Comparison of ENCODE assay signal across 21 cellular contexts in genomic region chr2:26333286-26333685, GRCh38. TPM values are rescaled to one million over a fixed set of nuclear protein-coding genes. Genes with fewer than 3 reads are reported as not detected.
"Had no signal": no experiment of that assay in that cellular context is flagged by ENCODE, and none has a peak within 500 bp of the region (broad histone marks: within the 10 kb centered on the region; RNA-seq: fewer than 3 reads in every experiment).

No MANE protein-coding gene starts in this region.

- ATAC-seq: activated naive CD8-positive, alpha-beta T cell treated with anti-CD3 and anti-CD28 coated beads, Interleukin-2, amount 50 U/mL, for 24 hours; activated T-helper 17 cell treated with anti-CD3 and anti-CD28 coated beads, Interleukin-2, amount 50 U/mL, for 72 hours; foreskin keratinocyte; left colon; mucosa of descending colon; naive thymus-derived CD4-positive, alpha-beta T cell; right cardiac atrium had no signal

- H3K36me3 ChIP-seq: breast epithelium, suprapubic skin had no signal

- DNase-seq: activated CD4-positive, alpha-beta T cell treated with anti-CD3 and anti-CD28 coated beads for 1 hour; activated CD4-positive, alpha-beta T cell treated with anti-CD3 and anti-CD28 coated beads, Interleukin-2, amount 50 U/mL, for 48 hours; activated naive CD4-positive, alpha-beta T cell treated with anti-CD3 and anti-CD28 coated beads for 36 hours; activated naive CD8-positive, alpha-beta T cell treated with anti-CD3 and anti-CD28 coated beads, Interleukin-2, amount 50 U/mL, for 24 hours; aorta; cerebellar nuclear complex; effector memory CD4-positive, alpha-beta T cell; foreskin keratinocyte; head of caudate nucleus; left colon; mammary epithelial cell; mucosa of descending colon; naive thymus-derived CD4-positive, alpha-beta T cell; right cardiac atrium; trophoblast cell had no signal

- H3K4me3 Mint-ChIP-seq: activated naive CD4-positive, alpha-beta T cell treated with anti-CD3 and anti-CD28 coated beads for 36 hours; activated naive CD8-positive, alpha-beta T cell treated with anti-CD3 and anti-CD28 coated beads, Interleukin-2, amount 50 U/mL, for 24 hours; activated T-helper 17 cell treated with anti-CD3 and anti-CD28 coated beads, Interleukin-2, amount 50 U/mL, for 72 hours; dendritic cell treated with granulocyte-macrophage colony-stimulating factor and Interleukin-4, amounts not matched to agents 40 ng/mL and 50 ng/mL, for 4 days; naive thymus-derived CD4-positive, alpha-beta T cell; stimulated activated naive CD8-positive, alpha-beta T cell treated with anti-CD3 and anti-CD28 coated beads, Interleukin-15, Interleukin-2, amounts not matched to agents 100 ng/mL and 50 ng/mL, for 24 hours had no signal

- H3K27me3 ChIP-seq: breast epithelium, foreskin keratinocyte, suprapubic skin had no signal

- H3K9me3 Mint-ChIP-seq: activated naive CD4-positive, alpha-beta T cell treated with anti-CD3 and anti-CD28 coated beads for 36 hours; activated naive CD8-positive, alpha-beta T cell treated with anti-CD3 and anti-CD28 coated beads, Interleukin-2, amount 50 U/mL, for 24 hours; activated T-helper 17 cell treated with anti-CD3 and anti-CD28 coated beads, Interleukin-2, amount 50 U/mL, for 72 hours; dendritic cell treated with granulocyte-macrophage colony-stimulating factor and Interleukin-4, amounts not matched to agents 40 ng/mL and 50 ng/mL, for 4 days; naive thymus-derived CD4-positive, alpha-beta T cell; stimulated activated naive CD8-positive, alpha-beta T cell treated with anti-CD3 and anti-CD28 coated beads, Interleukin-15, Interleukin-2, amounts not matched to agents 100 ng/mL and 50 ng/mL, for 24 hours had no signal

- H3K27ac Mint-ChIP-seq: activated naive CD4-positive, alpha-beta T cell treated with anti-CD3 and anti-CD28 coated beads for 36 hours; activated naive CD8-positive, alpha-beta T cell treated with anti-CD3 and anti-CD28 coated beads, Interleukin-2, amount 50 U/mL, for 24 hours; activated T-helper 17 cell treated with anti-CD3 and anti-CD28 coated beads, Interleukin-2, amount 50 U/mL, for 72 hours; dendritic cell treated with granulocyte-macrophage colony-stimulating factor and Interleukin-4, amounts not matched to agents 40 ng/mL and 50 ng/mL, for 4 days; progenitor cell of endocrine pancreas; stimulated activated naive CD8-positive, alpha-beta T cell treated with anti-CD3 and anti-CD28 coated beads, Interleukin-15, Interleukin-2, amounts not matched to agents 100 ng/mL and 50 ng/mL, for 24 hours had no signal

- H3K4me3 ChIP-seq: breast epithelium, mucosa of descending colon, suprapubic skin had no signal

- H3K27ac ChIP-seq: breast epithelium, foreskin keratinocyte, suprapubic skin had no signal

- H3K27me3 Mint-ChIP-seq: activated naive CD8-positive, alpha-beta T cell treated with anti-CD3 and anti-CD28 coated beads, Interleukin-2, amount 50 U/mL, for 24 hours; activated T-helper 17 cell treated with anti-CD3 and anti-CD28 coated beads, Interleukin-2, amount 50 U/mL, for 72 hours; dendritic cell treated with granulocyte-macrophage colony-stimulating factor and Interleukin-4, amounts not matched to agents 40 ng/mL and 50 ng/mL, for 4 days; progenitor cell of endocrine pancreas; stimulated activated naive CD8-positive, alpha-beta T cell treated with anti-CD3 and anti-CD28 coated beads, Interleukin-15, Interleukin-2, amounts not matched to agents 100 ng/mL and 50 ng/mL, for 24 hours had no signal

- H3K4me1 ChIP-seq: breast epithelium, foreskin keratinocyte had no signal

- H3K9me3 ChIP-seq: breast epithelium, mucosa of descending colon, suprapubic skin had no signal

RNA-seq across cellular contexts. Expression of gene ADGRF3, which starts 13.3 kb away (rescaled TPM):
- polyA plus RNA-seq: foreskin keratinocyte had no signal
